12 cellular contexts compared by ENCODE assay signal in genomic region chr5:37112383-37112991, GRCh38.
A peak's percentile ranks its signal among the peaks of the same experiment; 100 is the strongest.
DNase-seq lines count a peak whose midpoint lies in the region; ATAC-seq and TF ChIP-seq lines count a peak whose summit lies in the region.
"Had no signal": no experiment of that assay in that cellular context is flagged by ENCODE, and none has a peak within 500 bp of the region (broad histone marks: within the 10 kb centered on the region; RNA-seq: fewer than 3 reads in every experiment).

No MANE protein-coding gene starts in this region.

- no peak overlapping the region for H3K27ac ChIP-seq in gastrocnemius medialis
- H3K27ac ChIP-seq: adrenal gland, WERI-Rb-1 had no signal

- DNase-seq in NOMO-1 treated with DMSO at 0.1 percent for 48 hours (lab: John Stamatoyannopoulos, UW; ENCODE audit: unreplicated experiment) (peak; percentile 13), fibroblast of peridontal ligament (ENCODE audit: extremely low read depth) (peak; percentile 13), gastrocnemius medialis (no peak), COR-L47 (lab: John Stamatoyannopoulos, UW) (no peak)
- DNase-seq: adrenal gland, glutamatergic neuron, NCI-H187 treated with DMSO at 0.1 percent for 48 hours, posterior cingulate gyrus, WERI-Rb-1 had no signal

- in situ Hi-C loops in gastrocnemius medialis (cut with MboI; ENCODE audit: low sequenced_read_pairs in 4 of 4), result no loop called here

- H3K27me3 ChIP-seq in gastrocnemius medialis, result no peaks in the 10 kb centered on the region
- H3K27me3 ChIP-seq: adrenal gland had no signal

- H3K4me3 ChIP-seq in gastrocnemius medialis, result no peak overlapping the region
- H3K4me3 ChIP-seq: adrenal gland had no signal

- H3K36me3 ChIP-seq in gastrocnemius medialis, result peaks cover 0 to 48% of the 10 kb centered on the region in 2 donors

- TF ChIP-seq POLR2A in GM18505 (IDR thresholded peaks at IDR 0.05; ENCODE audit: borderline replicate concordance, extremely low read depth, insufficient read depth, insufficient read length) (no peak), gastrocnemius medialis (IDR thresholded peaks at IDR 0.05) (no peak)

- TF ChIP-seq CTCF in gastrocnemius medialis (IDR thresholded peaks at IDR 0.05 in 4 of 5, conservative IDR thresholded peaks at IDR 0.05 in 1 of 5), result no peak

- H3K9me3 ChIP-seq in gastrocnemius medialis, result no peaks in the 10 kb centered on the region
- H3K9me3 ChIP-seq: adrenal gland had no signal

- intact Hi-C loops in gastrocnemius medialis (cut with DNase I; ENCODE audit: low total_unique reads), result no loop called here

- H3K4me1 ChIP-seq in gastrocnemius medialis, result no peaks in the 10 kb centered on the region

- ATAC-seq in GM18499 (IDR thresholded peaks at IDR 0.05; ENCODE audit: insufficient read depth, unreplicated experiment) (peak; percentile 13), GM21447 (IDR thresholded peaks at IDR 0.05; ENCODE audit: unreplicated experiment) (peak; percentile 47), GM18505 (IDR thresholded peaks at IDR 0.05; ENCODE audit: unreplicated experiment) (no peak), gastrocnemius medialis (no peak)

Comparison
In these comparisons a context has a peak if more than half of its experiments do, and no peak if none do; other contexts are left out.
1. ATAC-seq: peak in GM18499 (single experiment) and GM21447 (single experiment); none in GM18505 (single experiment) and gastrocnemius medialis (0 of 2).
2. DNase-seq: peak in NOMO-1 treated with DMSO at 0.1 percent for 48 hours (single experiment) and fibroblast of peridontal ligament (single experiment); none in gastrocnemius medialis (0 of 2) and COR-L47 (single experiment).